ENCODE assay signal across 16 cellular contexts in the genomic region with DNA sequence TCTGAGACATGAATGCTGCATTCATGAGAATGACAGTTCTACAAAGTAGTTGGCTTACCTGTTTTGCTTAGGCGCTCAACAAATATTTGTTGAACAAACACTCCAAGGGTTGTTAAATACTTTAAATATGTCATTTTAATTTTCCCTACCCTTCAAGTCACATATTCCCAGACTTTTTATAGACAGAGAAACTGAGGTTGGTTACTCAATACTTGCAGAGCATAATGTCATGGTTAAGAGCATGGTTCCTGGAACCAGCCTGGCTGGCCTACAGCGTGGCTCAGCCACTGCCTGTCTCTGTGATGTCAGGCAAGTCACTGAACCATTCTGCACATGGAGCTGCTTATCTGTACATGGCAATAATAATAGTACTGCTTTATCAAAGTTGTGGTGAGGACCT.
A peak's percentile ranks its signal among the peaks of the same experiment; 100 is the strongest.
DNase-seq lines count a peak whose midpoint lies in the region; ATAC-seq and TF ChIP-seq lines count a peak whose summit lies in the region.
"Had no signal": no experiment of that assay in that cellular context is flagged by ENCODE, and none has a peak within 500 bp of the region (broad histone marks: within the 10 kb centered on the region; RNA-seq: fewer than 3 reads in every experiment).

No MANE protein-coding gene starts in this region.

- H4K20me1 ChIP-seq in IMR-90 (ENCODE audit: insufficient read depth, low read length): no peaks in the 10 kb centered on the region

- H3K4me1 ChIP-seq in right atrium auricular region (peaks cover 0 to 25% of the 10 kb centered on the region in 2 donors), IMR-90 (ENCODE audit: control insufficient read depth, insufficient read depth, low read length) (peaks cover 11% of the 10 kb centered on the region), esophagus (ENCODE audit: control insufficient read depth in 2 of 2, insufficient read depth in 2 of 2, low read length in 1 of 2) (peaks cover 0 to 3% of the 10 kb centered on the region in 2 donors), thyroid gland (peaks cover 14 to 16% of the 10 kb centered on the region in 2 donors), gastrocnemius medialis (peaks cover 9 to 30% of the 10 kb centered on the region in 2 donors)
- peaks cover 6 to 10% of the 10 kb centered on the region in 2 donors for H3K4me1 ChIP-seq in naive thymus-derived CD4-positive, alpha-beta T cell (ENCODE audit: control insufficient read depth in 2 of 2, insufficient read depth in 2 of 2, low read length in 2 of 2)

- no peak overlapping the region for H3K4me3 ChIP-seq in right atrium auricular region
- no peak overlapping the region for H3K4me3 ChIP-seq in IMR-90 (ENCODE audit: insufficient read depth, low read depth, low read length)
- H3K4me3 ChIP-seq in esophagus (ENCODE audit: low read depth in 1 of 2, low read length in 2 of 2): no peak overlapping the region
- H3K4me3 ChIP-seq in thyroid gland (replicated peaks in 1 of 3): no peak overlapping the region
- no peak overlapping the region for H3K4me3 ChIP-seq in naive thymus-derived CD4-positive, alpha-beta T cell (ENCODE audit: low read length)
- H3K4me3 ChIP-seq in gastrocnemius medialis: no peak overlapping the region
- H3K4me3 ChIP-seq: Peyer's patch had no signal

- H4K5ac ChIP-seq in IMR-90 (ENCODE audit: low read depth, low read length): no peak overlapping the region

- no peak overlapping the region for H3K56ac ChIP-seq in IMR-90 (ENCODE audit: extremely low read depth, insufficient read depth, low read length)

- H2AK9ac ChIP-seq in IMR-90 (replicated peaks; ENCODE audit: low read depth, low read length, poor library complexity): no peak overlapping the region

- H2AK5ac ChIP-seq in IMR-90 (ENCODE audit: low read depth, low read length): peak overlapping the region; percentile 67; the same call in 1 of the 2 replicates

- H3K36me3 ChIP-seq in right atrium auricular region (no peaks in the 10 kb centered on the region), IMR-90 (ENCODE audit: control insufficient read depth, insufficient read depth, low read length) (no peaks in the 10 kb centered on the region), esophagus (ENCODE audit: control insufficient read depth in 2 of 2, insufficient read depth in 2 of 2, low read length in 1 of 2) (no peaks in the 10 kb centered on the region), thyroid gland (no peaks in the 10 kb centered on the region), gastrocnemius medialis (no peaks in the 10 kb centered on the region)
- H3K36me3 ChIP-seq in naive thymus-derived CD4-positive, alpha-beta T cell (ENCODE audit: control insufficient read depth in 2 of 3, insufficient read depth in 3 of 3, low read length in 3 of 3): no peaks in the 10 kb centered on the region
- H3K36me3 ChIP-seq: Peyer's patch had no signal

- H3K4me1 Mint-ChIP-seq in naive thymus-derived CD4-positive, alpha-beta T cell: peaks cover 21 to 61% (median 46%) of the 10 kb centered on the region in 7 donors

- H3K27me3 ChIP-seq in right atrium auricular region (no peaks in the 10 kb centered on the region), IMR-90 (ENCODE audit: control insufficient read depth, insufficient read depth, low read length) (no peaks in the 10 kb centered on the region), esophagus (ENCODE audit: control insufficient read depth in 1 of 2, insufficient read depth in 2 of 2, low read length in 2 of 2) (no peaks in the 10 kb centered on the region), thyroid gland (no peaks in the 10 kb centered on the region), gastrocnemius medialis (no peaks in the 10 kb centered on the region)
- H3K27me3 ChIP-seq in naive thymus-derived CD4-positive, alpha-beta T cell (ENCODE audit: control insufficient read depth in 2 of 2, insufficient read depth in 2 of 2, low read length in 2 of 2): no peaks in the 10 kb centered on the region
- H3K27me3 ChIP-seq: Peyer's patch had no signal

- TF ChIP-seq RAD21 in IMR-90 (IDR thresholded peaks at IDR 0.05; ENCODE audit: low read length): no peak

- no TSS peak for BruUV-seq in IMR-90 (replicated peaks; lab: Mats Ljungman, UMichigan)

- no peak overlapping the region for H3K4me3 Mint-ChIP-seq in naive thymus-derived CD4-positive, alpha-beta T cell
- H3K4me3 Mint-ChIP-seq: activated naive CD4-positive, alpha-beta T cell treated with anti-CD3 and anti-CD28 coated beads, Interleukin-2, amount 50 U/mL, for 24 hours had no signal

- H4K91ac ChIP-seq in IMR-90 (ENCODE audit: insufficient read depth, low read depth, low read length): no peak overlapping the region

- H2BK120ac ChIP-seq in IMR-90 (ENCODE audit: low read depth, low read length): peak overlapping the region; percentile 20; the same call in 1 of the 2 replicates

- no peak for TF ChIP-seq CTCF in right atrium auricular region (IDR thresholded peaks at IDR 0.05)
- no peak for TF ChIP-seq CTCF in IMR-90 (conservative IDR thresholded peaks at IDR 0.05; ENCODE audit: low read depth, low read length)
- TF ChIP-seq CTCF in thyroid gland (IDR thresholded peaks at IDR 0.05): no peak
- no peak for TF ChIP-seq CTCF in gastrocnemius medialis (IDR thresholded peaks at IDR 0.05 in 4 of 5, conservative IDR thresholded peaks at IDR 0.05 in 1 of 5)

- peaks cover 15% of the 10 kb centered on the region for H3K9me1 ChIP-seq in IMR-90 (ENCODE audit: insufficient read depth, low read length)

- ATAC-seq in Right ventricle myocardium inferior (peak; percentile 75), IMR-90 (ENCODE audit: low read depth) (no peak), left lobe of liver (no peak), gastrocnemius medialis (no peak)
- ATAC-seq in naive thymus-derived CD4-positive, alpha-beta T cell: no peak

- H3K9me3 Mint-ChIP-seq in naive thymus-derived CD4-positive, alpha-beta T cell: no peaks in the 10 kb centered on the region
- H3K9me3 Mint-ChIP-seq: activated CD4-positive, alpha-beta memory T cell treated with anti-CD3 and anti-CD28 coated beads for 36 hours; activated naive CD4-positive, alpha-beta T cell treated with anti-CD3 and anti-CD28 coated beads, Interleukin-2, amount 50 U/mL, for 24 hours had no signal

- H3K18ac ChIP-seq in IMR-90 (ENCODE audit: low read depth, low read length): no peak overlapping the region; the same call in 1 of the 2 replicates

- no peak overlapping the region for H2BK20ac ChIP-seq in IMR-90 (ENCODE audit: low read depth, low read length)

- no peak overlapping the region for H4K8ac ChIP-seq in IMR-90 (ENCODE audit: low read depth in 2 of 2, low read length in 2 of 2)

- H3K9ac ChIP-seq in IMR-90 (ENCODE audit: low read depth, low read length): no peak overlapping the region

- no peak overlapping the region for H2BK5ac ChIP-seq in IMR-90 (ENCODE audit: low read depth, low read length, poor library complexity, severe bottlenecking)

- H2BK15ac ChIP-seq in IMR-90 (ENCODE audit: low read depth, low read length): peak overlapping the region; percentile 34; the same call in 1 of the 3 replicates

- TF ChIP-seq POLR2A in IMR-90 (IDR thresholded peaks at IDR 0.05; ENCODE audit: low read depth, low read length) (no peak), thyroid gland (IDR thresholded peaks at IDR 0.05) (no peak), gastrocnemius medialis (IDR thresholded peaks at IDR 0.05) (no peak)

- no peaks in the 10 kb centered on the region for H3K79me1 ChIP-seq in IMR-90 (ENCODE audit: low read depth in 1 of 2, low read length in 2 of 2)

- DNase-seq in Right ventricle myocardium inferior (ENCODE audit: missing footprints) (no peak), right atrium auricular region (ENCODE audit: low spot score) (no peak), IMR-90 (no peak), thyroid gland (peak; percentile 19 to 35), left lobe of liver (ENCODE audit: low spot score) (no peak), gastrocnemius medialis (no peak)
- no peak for DNase-seq in naive thymus-derived CD4-positive, alpha-beta T cell
- DNase-seq: activated CD4-positive, alpha-beta memory T cell treated with anti-CD3 and anti-CD28 coated beads for 36 hours; central memory CD4-positive, alpha-beta T cell; DMS79 treated with DMSO at 0.1 percent for 48 hours; hypothalamus; mesendoderm; Peyer's patch; stimulated activated CD4-positive, alpha-beta T cell treated with anti-CD3 and anti-CD28 coated beads, Interleukin-15, amount 100 ng/mL, for 24 hours had no signal

- no peak overlapping the region for H3K27ac ChIP-seq in right atrium auricular region
- no peak overlapping the region for H3K27ac ChIP-seq in IMR-90 (ENCODE audit: insufficient read depth, low read length)
- peak overlapping the region; percentile 57 to 72 for H3K27ac ChIP-seq in esophagus (ENCODE audit: low read depth in 2 of 2, low read length in 1 of 2)
- peak overlapping the region in 2 of 3 donors; percentile 4 to 28 for H3K27ac ChIP-seq in thyroid gland
- H3K27ac ChIP-seq in naive thymus-derived CD4-positive, alpha-beta T cell (ENCODE audit: low read depth, low read length): no peak overlapping the region
- H3K27ac ChIP-seq in gastrocnemius medialis: no peak overlapping the region

- no peak overlapping the region for H3K4me2 ChIP-seq in IMR-90 (ENCODE audit: low read depth, low read length)

- H3K27me3 Mint-ChIP-seq in naive thymus-derived CD4-positive, alpha-beta T cell: no peaks in the 10 kb centered on the region
- H3K27me3 Mint-ChIP-seq: activated CD4-positive, alpha-beta memory T cell treated with anti-CD3 and anti-CD28 coated beads for 36 hours; activated naive CD4-positive, alpha-beta T cell treated with anti-CD3 and anti-CD28 coated beads, Interleukin-2, amount 50 U/mL, for 24 hours had no signal

- no peak overlapping the region for H2AFZ ChIP-seq in IMR-90 (replicated peaks; ENCODE audit: low read length, poor library complexity)

- dilution Hi-C loops in IMR-90 (cut with HindIII; ENCODE audit: low sequenced_read_pairs, unreplicated experiment): no loop called here

- POLR2A ChIA-PET in IMR-90 (lab: Charles Lee; ENCODE audit: unreplicated experiment): no interaction called here
- POLR2A ChIA-PET in naive thymus-derived CD4-positive, alpha-beta T cell (lab: Charles Lee): interaction anchor here (1.1 kb wide), 1 partner anchor 10 kb away, joined by 5 read pairs; no protein-coding TSS in a partner anchor

- peak overlapping the region; percentile 33; the same call in 1 of the 2 replicates for H3K23ac ChIP-seq in IMR-90 (ENCODE audit: low read depth, low read length)

- in situ Hi-C loops in IMR-90 (cut with MboI; ENCODE audit: low sequenced_read_pairs): loop anchor here (10.0 kb wide), 1 partner anchor 463 kb away; no protein-coding TSS in a partner anchor
- in situ Hi-C loops in gastrocnemius medialis (cut with MboI; ENCODE audit: low sequenced_read_pairs in 4 of 4): loop anchor here in 2 of 4 donors (10.0 to 25.0 kb wide), 2 partner anchors 163 to 204 kb away; no protein-coding TSS in a partner anchor

- no peaks in the 10 kb centered on the region for H3K9me3 ChIP-seq in right atrium auricular region
- no peaks in the 10 kb centered on the region for H3K9me3 ChIP-seq in IMR-90 (ENCODE audit: control insufficient read depth, insufficient read depth, low read length)
- H3K9me3 ChIP-seq in esophagus (ENCODE audit: control insufficient read depth in 2 of 2, insufficient read depth in 1 of 2, low read depth in 1 of 2, low read length in 1 of 2): no peaks in the 10 kb centered on the region
- H3K9me3 ChIP-seq in thyroid gland: no peaks in the 10 kb centered on the region
- H3K9me3 ChIP-seq in naive thymus-derived CD4-positive, alpha-beta T cell (ENCODE audit: control insufficient read depth in 2 of 3, low read length in 3 of 3): no peaks in the 10 kb centered on the region
- no peaks in the 10 kb centered on the region for H3K9me3 ChIP-seq in gastrocnemius medialis
- H3K9me3 ChIP-seq: Peyer's patch had no signal

- H3K4ac ChIP-seq in IMR-90 (ENCODE audit: low read depth, low read length): 0 out of 2 replicates have a peak overlapping the region, but pooled peaks have one; percentile 11

- peak overlapping the region; percentile 70; the same call in 1 of the 2 replicates for H3K14ac ChIP-seq in IMR-90 (replicated peaks; ENCODE audit: low read depth, low read length)

- H3K36me3 Mint-ChIP-seq in naive thymus-derived CD4-positive, alpha-beta T cell: peaks cover 0 to 8% (median 0%) of the 10 kb centered on the region in 5 donors
- H3K36me3 Mint-ChIP-seq: activated CD4-positive, alpha-beta memory T cell treated with anti-CD3 and anti-CD28 coated beads for 36 hours; activated naive CD4-positive, alpha-beta T cell treated with anti-CD3 and anti-CD28 coated beads, Interleukin-2, amount 50 U/mL, for 24 hours had no signal

- CTCF ChIA-PET in IMR-90 (lab: Yijun Ruan, JAX): interaction anchor here (1.0 kb wide), 2 partner anchors 40 to 57 kb away, joined by 3 read pairs; no protein-coding TSS in a partner anchor
- CTCF ChIA-PET in naive thymus-derived CD4-positive, alpha-beta T cell (lab: Charles Lee): interaction anchor here (1.3 to 1.8 kb wide), 2 partner anchors 15 to 129 kb away, joined by 4 read pairs; no protein-coding TSS in a partner anchor

- intact Hi-C loops in Right ventricle myocardium inferior (cut with DNase I) (loop anchor here (5.0 kb wide), 4 partner anchors 161 to 471 kb away; partner anchors contain the start of gene HECW2), IMR-90 (cut with micrococcal nuclease) (loop anchor here (5.0 kb wide), 1 partner anchor 124 kb away; no protein-coding TSS in a partner anchor), thyroid gland (cut with DNase I) (no loop called here), gastrocnemius medialis (cut with DNase I; ENCODE audit: low total_unique reads) (no loop called here)
- intact Hi-C loops in naive thymus-derived CD4-positive, alpha-beta T cell (cut with micrococcal nuclease): loop anchor here in 1 of 2 donors (10.0 kb wide), 2 partner anchors 343 to 2003 kb away; partner anchors contain the start of gene CCDC150

- no CpG with 5 or more reads among the region's 2 CpGs for WGBS in IMR-90 (ENCODE audit: extremely low coverage in 2 of 2, insufficient read length in 1 of 2), 2 experiments
- WGBS in esophagus, 2 donors: 70 to 79% methylated on average over 2 of the region's 2 CpGs
- 72 to 73% methylated on average over 2 of the region's 2 CpGs for WGBS in thyroid gland, 2 donors

- peak overlapping the region in 3 of 9 donors; percentile 35 to 61 (median 44) for H3K27ac Mint-ChIP-seq in naive thymus-derived CD4-positive, alpha-beta T cell
- H3K27ac Mint-ChIP-seq: activated CD4-positive, alpha-beta memory T cell treated with anti-CD3 and anti-CD28 coated beads for 36 hours; activated naive CD4-positive, alpha-beta T cell treated with anti-CD3 and anti-CD28 coated beads, Interleukin-2, amount 50 U/mL, for 24 hours had no signal

Comparison
In these comparisons a context has a peak if more than half of its experiments do, and no peak if none do; other contexts are left out.
1. DNase-seq: peak in thyroid gland (2 of 2); none in Right ventricle myocardium inferior (single experiment), right atrium auricular region (single experiment), IMR-90 (single experiment), naive thymus-derived CD4-positive, alpha-beta T cell (0 of 9), left lobe of liver (single experiment) and gastrocnemius medialis (0 of 2).
2. H3K27ac ChIP-seq: peak in esophagus (2 of 2) and thyroid gland (2 of 3); none in right atrium auricular region (0 of 2), IMR-90 (single experiment), naive thymus-derived CD4-positive, alpha-beta T cell (single experiment) and gastrocnemius medialis (0 of 4).
3. intact Hi-C loops: an anchor here in Right ventricle myocardium inferior (5.0 kb wide) and IMR-90 (5.0 kb wide); none called in thyroid gland and gastrocnemius medialis.